Comparison of ENCODE assay signal across 37 cellular contexts in the genomic region with DNA sequence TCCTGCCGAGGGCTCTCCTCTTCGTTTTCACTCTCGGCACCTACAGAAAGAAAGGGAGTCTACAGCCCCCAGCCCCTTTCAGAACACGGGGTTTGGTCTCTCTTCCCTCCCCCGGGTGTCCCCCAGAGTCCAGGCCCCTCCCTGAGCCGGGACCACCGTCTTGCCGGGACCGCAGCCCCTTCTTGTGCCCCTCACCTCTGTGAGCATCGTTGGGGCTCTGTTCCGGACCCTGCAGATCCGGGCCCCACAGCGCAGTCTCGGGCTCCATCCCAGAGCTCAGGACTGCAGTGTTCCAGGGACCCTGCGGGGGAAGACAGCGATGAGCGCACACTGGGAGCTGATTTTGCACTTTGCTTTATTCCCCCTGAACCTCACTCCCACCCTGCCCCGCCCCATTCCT.
"Had no signal": no experiment of that assay in that cellular context is flagged by ENCODE, and none has a peak within 500 bp of the region (broad histone marks: within the 10 kb centered on the region; RNA-seq: fewer than 3 reads in every experiment).

No MANE protein-coding gene starts in this region.

- H3K4me3 Mint-ChIP-seq: activated CD8-positive, alpha-beta memory T cell treated with anti-CD3 and anti-CD28 coated beads, Interleukin-2, amount 10 ng/mL, durations not matched to agents 7 days and 5 days; activated CD8-positive, alpha-beta T cell treated with anti-CD3 and anti-CD28 coated beads, Interleukin-2, amount 10 ng/mL, durations not matched to agents 7 days and 5 days; activated naive CD8-positive, alpha-beta T cell treated with anti-CD3 and anti-CD28 coated beads for 36 hours; activated naive CD8-positive, alpha-beta T cell treated with anti-CD3 and anti-CD28 coated beads, Interleukin-2, amount 50 U/mL, for 24 hours; T-helper 17 cell; T-helper 2 cell treated with Interferon-gamma antibody and Interleukin-4, amounts not matched to agents 5 μg/mL and 100 μg/mL, for 36 hours had no signal

- H3K27ac Mint-ChIP-seq: activated B cell treated with CpG ODN at 0.5 μM for 24 hours; activated CD8-positive, alpha-beta memory T cell treated with anti-CD3 and anti-CD28 coated beads, Interleukin-2, amount 10 ng/mL, durations not matched to agents 7 days and 5 days; activated CD8-positive, alpha-beta T cell treated with anti-CD3 and anti-CD28 coated beads, Interleukin-2, amount 10 ng/mL, durations not matched to agents 7 days and 5 days; activated naive CD4-positive, alpha-beta T cell treated with anti-CD3 and anti-CD28 coated beads for 36 hours; activated naive CD8-positive, alpha-beta T cell treated with anti-CD3 and anti-CD28 coated beads, Interleukin-2, amount 50 U/mL, for 24 hours; activated T-helper 1 cell treated with anti-CD3 and anti-CD28 coated beads, Interleukin-12 subunit alpha, Interleukin-12 subunit beta, Interleukin-2, Interleukin-4 antibody, amounts not matched to agents 30 ng/mL and 10 ng/mL and 1 ng/mL, durations not matched to agents 14 hours and 24 hours and 36 hours; activated T-helper 2 cell treated with anti-CD3 and anti-CD28 coated beads, Interferon-gamma antibody, Interleukin-2, Interleukin-4, amounts not matched to agents 10 μg/mL and 5 μg/mL and 100 μg/mL, durations not matched to agents 14 hours and 24 hours and 36 hours; effector memory CD8-positive, alpha-beta T cell; T-helper 17 cell; T-helper 2 cell treated with Interferon-gamma antibody and Interleukin-4, amounts not matched to agents 5 μg/mL and 100 μg/mL, for 36 hours had no signal

- H3K27ac ChIP-seq: body of pancreas, breast epithelium, cardiac muscle cell, coronary artery, epithelial cell of prostate, esophagus squamous epithelium, gastroesophageal sphincter, WERI-Rb-1 had no signal

- H3K36me3 Mint-ChIP-seq: activated CD8-positive, alpha-beta memory T cell treated with anti-CD3 and anti-CD28 coated beads, Interleukin-2, amount 10 ng/mL, durations not matched to agents 7 days and 5 days; activated naive CD4-positive, alpha-beta T cell treated with anti-CD3 and anti-CD28 coated beads, Interleukin-2, amount 50 U/mL, for 24 hours had no signal

- H3K9me3 ChIP-seq: adrenal gland, body of pancreas, breast epithelium, esophagus squamous epithelium, gastroesophageal sphincter had no signal

- H3K9me3 Mint-ChIP-seq: activated B cell treated with CpG ODN at 0.5 μM for 24 hours; activated naive CD4-positive, alpha-beta T cell treated with anti-CD3 and anti-CD28 coated beads for 36 hours; activated naive CD4-positive, alpha-beta T cell treated with anti-CD3 and anti-CD28 coated beads, Interleukin-2, amount 50 U/mL, for 24 hours; activated naive CD8-positive, alpha-beta T cell treated with anti-CD3 and anti-CD28 coated beads for 36 hours; activated naive CD8-positive, alpha-beta T cell treated with anti-CD3 and anti-CD28 coated beads, Interleukin-2, amount 50 U/mL, for 24 hours; activated T-helper 1 cell treated with anti-CD3 and anti-CD28 coated beads, Interleukin-12 subunit alpha, Interleukin-12 subunit beta, Interleukin-2, Interleukin-4 antibody, amounts not matched to agents 30 ng/mL and 10 ng/mL and 1 ng/mL, durations not matched to agents 14 hours and 24 hours and 36 hours; activated T-helper 2 cell treated with anti-CD3 and anti-CD28 coated beads, Interferon-gamma antibody, Interleukin-2, Interleukin-4, amounts not matched to agents 10 μg/mL and 5 μg/mL and 100 μg/mL, durations not matched to agents 14 hours and 24 hours and 36 hours; effector memory CD8-positive, alpha-beta T cell; T-helper 2 cell treated with Interferon-gamma antibody and Interleukin-4, amounts not matched to agents 5 μg/mL and 100 μg/mL, for 36 hours had no signal

- H3K4me3 ChIP-seq: adrenal gland, body of pancreas, breast epithelium, cardiac muscle cell, coronary artery, esophagus squamous epithelium, gastroesophageal sphincter had no signal

- DNase-seq: activated B cell treated with CpG ODN at 0.5 μM for 24 hours; activated CD4-positive, alpha-beta T cell treated with anti-CD3 and anti-CD28 coated beads for 48 hours; activated CD4-positive, alpha-beta T cell treated with anti-CD3 and anti-CD28 coated beads, Interleukin-2, amount 50 U/mL, for 1 hour; activated CD4-positive, alpha-beta T cell treated with anti-CD3 and anti-CD28 coated beads, Interleukin-2, amount 50 U/mL, for 48 hours; activated CD8-positive, alpha-beta memory T cell treated with anti-CD3 and anti-CD28 coated beads, Interleukin-2, amount 10 ng/mL, durations not matched to agents 7 days and 5 days; activated CD8-positive, alpha-beta memory T cell treated with anti-CD3 and anti-CD28 coated beads, Interleukin-2, amount 50 U/mL, for 4 hours; activated CD8-positive, alpha-beta T cell treated with anti-CD3 and anti-CD28 coated beads, Interleukin-2, amount 10 ng/mL, durations not matched to agents 7 days and 5 days; activated effector memory CD4-positive, alpha-beta T cell treated with anti-CD3 and anti-CD28 coated beads, Interleukin-2, amount 50 U/mL, for 16 hours; activated naive CD4-positive, alpha-beta T cell treated with anti-CD3 and anti-CD28 coated beads for 36 hours; activated naive CD8-positive, alpha-beta T cell treated with anti-CD3 and anti-CD28 coated beads for 36 hours; activated naive CD8-positive, alpha-beta T cell treated with anti-CD3 and anti-CD28 coated beads, Interleukin-2, amount 50 U/mL, for 24 hours; activated T-cell treated with anti-CD3 and anti-CD28 coated beads, Interleukin-2, amount 50 U/mL, for 1 hour; activated T-cell treated with anti-CD3 and anti-CD28 coated beads, Interleukin-2, amount 50 U/mL, for 48 hours; adrenal gland; amygdala; aorta; body of pancreas; central memory CD4-positive, alpha-beta T cell; dermis blood vessel endothelial cell; effector CD4-positive, alpha-beta T cell; effector memory CD8-positive, alpha-beta T cell; esophagus squamous epithelium; foreskin melanocyte; T-helper 1 cell; T-helper 17 cell; T1000; WERI-Rb-1 had no signal

- ATAC-seq: activated CD4-positive, CD25-positive, alpha-beta regulatory T cell treated with anti-CD3 and anti-CD28 coated beads, Interleukin-2, amount 50 U/mL, for 24 hours; activated CD8-positive, alpha-beta memory T cell treated with anti-CD3 and anti-CD28 coated beads, Interleukin-2, amount 10 ng/mL, durations not matched to agents 7 days and 5 days; activated CD8-positive, alpha-beta T cell treated with anti-CD3 and anti-CD28 coated beads, Interleukin-2, amount 10 ng/mL, durations not matched to agents 7 days and 5 days; activated naive CD8-positive, alpha-beta T cell treated with anti-CD3 and anti-CD28 coated beads, Interleukin-2, amount 50 U/mL, for 24 hours; body of pancreas; effector memory CD8-positive, alpha-beta T cell; gastroesophageal sphincter; T-helper 17 cell had no signal

- H3K27me3 ChIP-seq: adrenal gland, body of pancreas, breast epithelium, cardiac muscle cell, gastroesophageal sphincter had no signal

- H3K27me3 Mint-ChIP-seq: activated naive CD4-positive, alpha-beta T cell treated with anti-CD3 and anti-CD28 coated beads, Interleukin-2, amount 50 U/mL, for 24 hours; activated naive CD8-positive, alpha-beta T cell treated with anti-CD3 and anti-CD28 coated beads for 36 hours had no signal
